Comparison of ENCODE assay signal across 18 cellular contexts in genomic region chr14:74834682-74835392, GRCh38. TPM values are rescaled to one million over a fixed set of nuclear protein-coding genes. Genes with fewer than 3 reads are reported as not detected.
DNase-seq lines count a peak whose midpoint lies in the region; ATAC-seq, FAIRE-seq and TF ChIP-seq lines count a peak whose summit lies in the region.
"Had no signal": no experiment of that assay in that cellular context is flagged by ENCODE, and none has a peak within 500 bp of the region (broad histone marks: within the 10 kb centered on the region; RNA-seq: fewer than 3 reads in every experiment).

No MANE protein-coding gene starts in this region.

- peaks cover 9% of the 10 kb centered on the region for H3K79me1 ChIP-seq in mesenchymal stem cell (replicated peaks; ENCODE audit: low read length, poor library complexity, severe bottlenecking)

- no peak overlapping the region for H2BK12ac ChIP-seq in mesenchymal stem cell (ENCODE audit: low read length in 2 of 2)

- H3K4me3 ChIP-seq in adipocyte (ENCODE audit: low read length) = no peak overlapping the region
- no peak overlapping the region for H3K4me3 ChIP-seq in mesenchymal stem cell (ENCODE audit: insufficient read depth in 1 of 2, low read depth in 1 of 2, low read length in 2 of 2)
- no peak overlapping the region for H3K4me3 ChIP-seq in WERI-Rb-1 (ENCODE audit: low read depth, low read length)
- H3K4me3 ChIP-seq in prostate gland = no peak overlapping the region
- H3K4me3 ChIP-seq: ascending aorta; BLaER1 treated with 17β-estradiol and CSF1 and Interleukin-3, amounts not matched to agents 10 nM and 100 nM had no signal

- H4K8ac ChIP-seq in mesenchymal stem cell (ENCODE audit: low read length) = no peak overlapping the region

- H3K27ac Mint-ChIP-seq in CD4-positive, alpha-beta T cell = peak overlapping the region; percentile 97

- no peaks in the 10 kb centered on the region for H3K9me3 ChIP-seq in CD4-positive, alpha-beta T cell (ENCODE audit: control insufficient read depth, low read length)
- no peaks in the 10 kb centered on the region for H3K9me3 ChIP-seq in adipocyte (ENCODE audit: control insufficient read depth, low read length)
- no peaks in the 10 kb centered on the region for H3K9me3 ChIP-seq in mesenchymal stem cell (ENCODE audit: control insufficient read depth, low read length)
- no peaks in the 10 kb centered on the region for H3K9me3 ChIP-seq in WERI-Rb-1 (ENCODE audit: severe bottlenecking)
- no peaks in the 10 kb centered on the region for H3K9me3 ChIP-seq in prostate gland
- H3K9me3 ChIP-seq: ascending aorta; BLaER1 treated with 17β-estradiol and CSF1 and Interleukin-3, amounts not matched to agents 10 nM and 100 nM had no signal

- no peak for TF ChIP-seq POLR2A in prostate gland (IDR thresholded peaks at IDR 0.05)

- no peak overlapping the region for H2BK120ac ChIP-seq in mesenchymal stem cell (ENCODE audit: low read depth, low read length)

- H3K36me3 ChIP-seq in adipocyte (ENCODE audit: control insufficient read depth, insufficient read depth, low read length, severe bottlenecking) (peaks cover 29% of the 10 kb centered on the region), mesenchymal stem cell (ENCODE audit: control insufficient read depth in 1 of 2, insufficient read depth in 2 of 2, low read depth in 1 of 2, low read length in 2 of 2) (peaks cover 3 to 34% of the 10 kb centered on the region in 2 experiments), WERI-Rb-1 (peaks cover 28% of the 10 kb centered on the region), prostate gland (no peaks in the 10 kb centered on the region)

- H3K4me1 ChIP-seq in adipocyte (ENCODE audit: control insufficient read depth, insufficient read depth, low read length) (peaks cover 32% of the 10 kb centered on the region), mesenchymal stem cell (ENCODE audit: control insufficient read depth, insufficient read depth, low read depth, low read length) (peaks cover 6% of the 10 kb centered on the region), prostate gland (replicated peaks) (peaks cover 4% of the 10 kb centered on the region)
- H3K4me1 ChIP-seq: ascending aorta had no signal

- H2AFZ ChIP-seq in mesenchymal stem cell (ENCODE audit: low read depth, low read length) = no peak overlapping the region

- CTCF ChIA-PET in CD4-positive, alpha-beta T cell (lab: Charles Lee) = interaction anchor here (1.2 to 1.4 kb wide), 2 partner anchors 26 to 223 kb away, joined by 3 to 6 read pairs; partner anchors contain the start of gene LTBP2

- H3K27ac ChIP-seq in CD4-positive, alpha-beta T cell (ENCODE audit: low read depth, low read length) = no peak overlapping the region
- H3K27ac ChIP-seq in mesenchymal stem cell (ENCODE audit: low read length, poor library complexity, severe bottlenecking) (peak overlapping the region; percentile 69), WERI-Rb-1 (no peak overlapping the region), prostate gland (no peak overlapping the region)
- H3K27ac ChIP-seq: ascending aorta; BLaER1 treated with 17β-estradiol and CSF1 and Interleukin-3, amounts not matched to agents 10 nM and 100 nM had no signal

- peak overlapping the region; percentile 46 for H2BK5ac ChIP-seq in mesenchymal stem cell (ENCODE audit: low read depth, low read length, poor library complexity, severe bottlenecking)

- no peak overlapping the region for H3K14ac ChIP-seq in mesenchymal stem cell (ENCODE audit: low read length in 2 of 2)

- no peak overlapping the region for H2AK5ac ChIP-seq in mesenchymal stem cell (ENCODE audit: low read length, severe bottlenecking)

- no peak for DNase-seq in CD4-positive, alpha-beta T cell
- DNase-seq in HTR-8/SVneo (ENCODE audit: insufficient read length, low spot score) (no peak), adipocyte (ENCODE audit: low read depth) (peak; percentile 39), mesenchymal stem cell (peak; percentile 18), WERI-Rb-1 (no peak), prostate gland (ENCODE audit: low spot score) (no peak)
- DNase-seq: activated CD8-positive, alpha-beta memory T cell treated with anti-CD3 and anti-CD28 coated beads for 24 hours; effector CD8-positive, alpha-beta T cell; mesendoderm; NCI-H2029; stimulated activated CD4-positive, alpha-beta T cell treated with anti-CD3 and anti-CD28 coated beads, Interleukin-2, amount 100 ng/mL, for 24 hours; stimulated activated naive B cell treated with anti-CD40 and anti-IgM and Interleukin-4, amounts not matched to agents 10 μg/mL and 1 μg/mL and 100 μg/mL, for 72 hours had no signal

- H2BK15ac ChIP-seq in mesenchymal stem cell (ENCODE audit: low read depth, poor library complexity, severe bottlenecking) = no peak overlapping the region

- no peaks in the 10 kb centered on the region for H3K27me3 ChIP-seq in CD4-positive, alpha-beta T cell (ENCODE audit: control insufficient read depth, insufficient read depth, low read length)
- H3K27me3 ChIP-seq in adipocyte (replicated peaks; ENCODE audit: control insufficient read depth, insufficient read depth, low read length) = no peaks in the 10 kb centered on the region
- no peaks in the 10 kb centered on the region for H3K27me3 ChIP-seq in mesenchymal stem cell (ENCODE audit: control insufficient read depth in 1 of 2, insufficient read depth in 1 of 2, low read length in 2 of 2)
- H3K27me3 ChIP-seq in WERI-Rb-1 (ENCODE audit: insufficient read depth, low read depth, severe bottlenecking) = no peaks in the 10 kb centered on the region
- no peaks in the 10 kb centered on the region for H3K27me3 ChIP-seq in prostate gland (replicated peaks; ENCODE audit: insufficient read depth)
- H3K27me3 ChIP-seq: ascending aorta; BLaER1 treated with 17β-estradiol and CSF1 and Interleukin-3, amounts not matched to agents 10 nM and 100 nM had no signal

- no peaks in the 10 kb centered on the region for H3K9me3 Mint-ChIP-seq in CD4-positive, alpha-beta T cell
- H3K9me3 Mint-ChIP-seq: stimulated activated naive B cell treated with anti-CD40 and anti-IgM and Interleukin-4, amounts not matched to agents 10 μg/mL and 1 μg/mL and 100 μg/mL, for 72 hours had no signal

- peak overlapping the region; percentile 17 for H3K4me3 Mint-ChIP-seq in CD4-positive, alpha-beta T cell

- H3K9ac ChIP-seq in adipocyte (ENCODE audit: low read length) (no peak overlapping the region), mesenchymal stem cell (ENCODE audit: low read length) (no peak overlapping the region)
- H3K9ac ChIP-seq: BLaER1 treated with 17β-estradiol and CSF1 and Interleukin-3, amounts not matched to agents 10 nM and 100 nM had no signal

- no peak overlapping the region for H3K4ac ChIP-seq in mesenchymal stem cell (ENCODE audit: low read depth in 1 of 2, low read length in 2 of 2)

- peak overlapping the region; percentile 9 for H3K4me2 ChIP-seq in mesenchymal stem cell (ENCODE audit: low read length, poor library complexity, severe bottlenecking)

- H3K36me3 Mint-ChIP-seq in CD4-positive, alpha-beta T cell (ENCODE audit: low read depth) = peaks cover 44% of the 10 kb centered on the region

- H4K91ac ChIP-seq in mesenchymal stem cell (ENCODE audit: low read length) = no peak overlapping the region

- H3K27me3 Mint-ChIP-seq in CD4-positive, alpha-beta T cell = no peaks in the 10 kb centered on the region
- H3K27me3 Mint-ChIP-seq: stimulated activated naive B cell treated with anti-CD40 and anti-IgM and Interleukin-4, amounts not matched to agents 10 μg/mL and 1 μg/mL and 100 μg/mL, for 72 hours had no signal

- no peak for ATAC-seq in CD4-positive, alpha-beta T cell (ENCODE audit: poor library complexity)
- ATAC-seq in HG03378 (IDR thresholded peaks at IDR 0.05; ENCODE audit: unreplicated experiment) = no peak
- no peak for ATAC-seq in HG03025 (IDR thresholded peaks at IDR 0.05; ENCODE audit: low FRiP score, unreplicated experiment)

- 82% methylated on average over 3 of the region's 5 CpGs for WGBS in mesenchymal stem cell
- WGBS in prostate gland = 74% methylated on average over 5 of the region's 5 CpGs

- no peak overlapping the region for H3K23ac ChIP-seq in mesenchymal stem cell (ENCODE audit: low read length in 2 of 2)

- FAIRE-seq in HTR-8/SVneo (lab: Jason Lieb, UNC) = peak; percentile 94

- intact Hi-C loops in CD4-positive, alpha-beta T cell (cut with DNase I, micrococcal nuclease) = loop anchor here in 1 of 2 experiments (10.0 kb wide), 1 partner anchor 70 kb away; the partner anchor contains the start of gene YLPM1
- intact Hi-C loops in prostate gland (cut with DNase I) = no loop called here

- no peak for TF ChIP-seq CTCF in CD4-positive, alpha-beta T cell (IDR thresholded peaks at IDR 0.05)
- TF ChIP-seq CTCF in WERI-Rb-1 (IDR thresholded peaks at IDR 0.05; ENCODE audit: low read depth, low read length) (no peak), prostate gland (IDR thresholded peaks at IDR 0.05) (no peak)

- H3K18ac ChIP-seq in mesenchymal stem cell (ENCODE audit: low read depth in 1 of 2, low read length in 2 of 2) = no peak overlapping the region

- peaks cover 58% of the 10 kb centered on the region for H3K4me1 Mint-ChIP-seq in CD4-positive, alpha-beta T cell (ENCODE audit: low read depth)

- POLR2A ChIA-PET in CD4-positive, alpha-beta T cell (lab: Charles Lee) = interaction anchor here (0.8 to 1.6 kb wide), 5 partner anchors 47 to 243 kb away, joined by 3 to 6 read pairs (median 5); partner anchors contain the start of genes DLST and YLPM1

RNA-seq across cellular contexts. Expression of gene PROX2, which starts 41.1 kb away (rescaled TPM):
- under 1 TPM in 1 of 2 experiments, not detected in 1; 0.25 TPM for total RNA-seq in CD4-positive, alpha-beta T cell
- polyA plus RNA-seq in mesenchymal stem cell (2013, experiment 1 of 2) = not detected
- polyA plus RNA-seq in mesenchymal stem cell (2013, experiment 2 of 2) = not detected
- total RNA-seq in prostate gland = not detected
- total RNA-seq: ascending aorta, H4, posterior vena cava had no signal

RNA-seq across cellular contexts. Expression of gene DLST, which starts 46.9 kb away (rescaled TPM):
- total RNA-seq in CD4-positive, alpha-beta T cell = 100 to 1,000 TPM; 162 to 170 TPM
- 47.5 TPM for polyA plus RNA-seq in mesenchymal stem cell (2013, experiment 1 of 2)
- 47.1 TPM for polyA plus RNA-seq in mesenchymal stem cell (2013, experiment 2 of 2)
- 10 to 100 TPM; 44.9 to 93.0 TPM for total RNA-seq in prostate gland

Comparison
In these comparisons a context has a peak if more than half of its experiments do, and no peak if none do; other contexts are left out.
1. DNase-seq: peak in adipocyte (single experiment) and mesenchymal stem cell (single experiment); none in CD4-positive, alpha-beta T cell (0 of 10), HTR-8/SVneo (single experiment), WERI-Rb-1 (single experiment) and prostate gland (single experiment).